36 cellular contexts compared by ENCODE assay signal in genomic region chr5:154140381-154140780, GRCh38.
"Had no signal": no experiment of that assay in that cellular context is flagged by ENCODE, and none has a peak within 500 bp of the region (broad histone marks: within the 10 kb centered on the region; RNA-seq: fewer than 3 reads in every experiment).

No MANE protein-coding gene starts in this region.

- H3K9me3 Mint-ChIP-seq: activated CD4-positive, alpha-beta memory T cell treated with anti-CD3 and anti-CD28 coated beads, Interleukin-2, amount 10 ng/mL, durations not matched to agents 7 days and 5 days; activated CD4-positive, alpha-beta T cell treated with anti-CD3 and anti-CD28 coated beads, Interleukin-2, amount 10 ng/mL, durations not matched to agents 7 days and 5 days; activated naive CD4-positive, alpha-beta T cell treated with anti-CD3 and anti-CD28 coated beads for 36 hours; activated naive CD4-positive, alpha-beta T cell treated with anti-CD3 and anti-CD28 coated beads, Interleukin-2, amount 50 U/mL, for 72 hours; activated naive CD8-positive, alpha-beta T cell treated with anti-CD3 and anti-CD28 coated beads for 36 hours; activated T-cell treated with anti-CD3 and anti-CD28 coated beads, Interleukin-2, amount 50 U/mL, for 4 hours; activated T-cell treated with anti-CD3 and anti-CD28 coated beads, Interleukin-2, amount 50 U/mL, for 72 hours; activated T-helper 1 cell treated with anti-CD3 and anti-CD28 coated beads, Interleukin-12 subunit alpha, Interleukin-12 subunit beta, Interleukin-2, Interleukin-4 antibody, amounts not matched to agents 30 ng/mL and 10 ng/mL and 1 ng/mL, durations not matched to agents 14 hours and 24 hours and 36 hours; activated T-helper 17 cell treated with anti-CD3 and anti-CD28 coated beads, Interleukin-2, amount 50 U/mL, for 72 hours; T-helper 1 cell treated with Interleukin-12 subunit alpha and Interleukin-12 subunit beta and Interleukin-4 antibody, amounts not matched to agents 30 μg/mL and 1 μg/mL, for 36 hours; T-helper 2 cell treated with Interferon-gamma antibody and Interleukin-4, amounts not matched to agents 5 μg/mL and 100 μg/mL, for 36 hours; WTC11 had no signal

- H3K36me3 ChIP-seq: adrenal gland, cardiac muscle cell, WERI-Rb-1 had no signal

- H3K27ac Mint-ChIP-seq: activated CD4-positive, alpha-beta memory T cell treated with anti-CD3 and anti-CD28 coated beads, Interleukin-2, amount 10 ng/mL, durations not matched to agents 7 days and 5 days; activated CD4-positive, alpha-beta T cell treated with anti-CD3 and anti-CD28 coated beads for 36 hours; activated CD4-positive, alpha-beta T cell treated with anti-CD3 and anti-CD28 coated beads, Interleukin-2, amount 10 ng/mL, durations not matched to agents 7 days and 5 days; activated naive CD4-positive, alpha-beta T cell treated with anti-CD3 and anti-CD28 coated beads for 36 hours; activated naive CD4-positive, alpha-beta T cell treated with anti-CD3 and anti-CD28 coated beads, Interleukin-2, amount 50 U/mL, for 72 hours; activated naive CD8-positive, alpha-beta T cell treated with anti-CD3 and anti-CD28 coated beads for 36 hours; activated T-cell treated with anti-CD3 and anti-CD28 coated beads, Interleukin-2, amount 50 U/mL, for 72 hours; activated T-helper 1 cell treated with anti-CD3 and anti-CD28 coated beads, Interleukin-12 subunit alpha, Interleukin-12 subunit beta, Interleukin-2, Interleukin-4 antibody, amounts not matched to agents 30 ng/mL and 10 ng/mL and 1 ng/mL, durations not matched to agents 14 hours and 24 hours and 36 hours; activated T-helper 17 cell treated with anti-CD3 and anti-CD28 coated beads, Interleukin-2, amount 50 U/mL, for 72 hours; T-helper 1 cell treated with Interleukin-12 subunit alpha and Interleukin-12 subunit beta and Interleukin-4 antibody, amounts not matched to agents 30 μg/mL and 1 μg/mL, for 36 hours; T-helper 2 cell treated with Interferon-gamma antibody and Interleukin-4, amounts not matched to agents 5 μg/mL and 100 μg/mL, for 36 hours; WTC11 had no signal

- H3K27ac ChIP-seq: body of pancreas, cardiac muscle cell, WERI-Rb-1 had no signal

- H3K27me3 Mint-ChIP-seq: activated naive CD8-positive, alpha-beta T cell treated with anti-CD3 and anti-CD28 coated beads for 36 hours had no signal

- H3K36me3 Mint-ChIP-seq: activated naive CD4-positive, alpha-beta T cell treated with anti-CD3 and anti-CD28 coated beads, Interleukin-2, amount 50 U/mL, for 72 hours; activated naive CD8-positive, alpha-beta T cell treated with anti-CD3 and anti-CD28 coated beads for 36 hours; WTC11 had no signal

- H3K4me3 ChIP-seq: adrenal gland, body of pancreas, cardiac muscle cell had no signal

- H3K27me3 ChIP-seq: adrenal gland, body of pancreas, cardiac muscle cell had no signal

- H3K4me3 Mint-ChIP-seq: activated CD4-positive, alpha-beta memory T cell treated with anti-CD3 and anti-CD28 coated beads, Interleukin-2, amount 10 ng/mL, durations not matched to agents 7 days and 5 days; activated CD4-positive, alpha-beta T cell treated with anti-CD3 and anti-CD28 coated beads for 36 hours; activated CD4-positive, alpha-beta T cell treated with anti-CD3 and anti-CD28 coated beads, Interleukin-2, amount 10 ng/mL, durations not matched to agents 7 days and 5 days; activated naive CD4-positive, alpha-beta T cell treated with anti-CD3 and anti-CD28 coated beads for 36 hours; activated naive CD8-positive, alpha-beta T cell treated with anti-CD3 and anti-CD28 coated beads for 36 hours; activated T-cell treated with anti-CD3 and anti-CD28 coated beads, Interleukin-2, amount 50 U/mL, for 4 hours; activated T-cell treated with anti-CD3 and anti-CD28 coated beads, Interleukin-2, amount 50 U/mL, for 72 hours; activated T-helper 1 cell treated with anti-CD3 and anti-CD28 coated beads, Interleukin-12 subunit alpha, Interleukin-12 subunit beta, Interleukin-2, Interleukin-4 antibody, amounts not matched to agents 30 ng/mL and 10 ng/mL and 1 ng/mL, durations not matched to agents 14 hours and 24 hours and 36 hours; activated T-helper 17 cell treated with anti-CD3 and anti-CD28 coated beads, Interleukin-2, amount 50 U/mL, for 72 hours; T-helper 1 cell treated with Interleukin-12 subunit alpha and Interleukin-12 subunit beta and Interleukin-4 antibody, amounts not matched to agents 30 μg/mL and 1 μg/mL, for 36 hours; T-helper 2 cell treated with Interferon-gamma antibody and Interleukin-4, amounts not matched to agents 5 μg/mL and 100 μg/mL, for 36 hours; WTC11 had no signal

- H3K4me1 ChIP-seq: body of pancreas had no signal

- DNase-seq: activated CD4-positive, alpha-beta memory T cell treated with anti-CD3 and anti-CD28 coated beads, Interleukin-2, amount 10 ng/mL, durations not matched to agents 7 days and 5 days; activated CD4-positive, alpha-beta T cell treated with anti-CD3 and anti-CD28 coated beads for 1 hour; activated CD4-positive, alpha-beta T cell treated with anti-CD3 and anti-CD28 coated beads for 36 hours; activated CD4-positive, alpha-beta T cell treated with anti-CD3 and anti-CD28 coated beads for 48 hours; activated CD4-positive, alpha-beta T cell treated with anti-CD3 and anti-CD28 coated beads, Interleukin-2, amount 10 ng/mL, durations not matched to agents 7 days and 5 days; activated CD4-positive, alpha-beta T cell treated with anti-CD3 and anti-CD28 coated beads, Interleukin-2, amount 50 U/mL, for 48 hours; activated CD4-positive, CD25-positive, alpha-beta regulatory T cell; activated CD8-positive, alpha-beta memory T cell treated with anti-CD3 and anti-CD28 coated beads, Interleukin-2, amount 50 U/mL, for 4 hours; activated effector memory CD4-positive, alpha-beta T cell treated with anti-CD3 and anti-CD28 coated beads, Interleukin-2, amount 50 U/mL, for 16 hours; activated gamma-delta T cell treated with Interleukin-2 at 50 U/mL for 16 hours; activated naive CD4-positive, alpha-beta T cell; activated naive CD4-positive, alpha-beta T cell treated with anti-CD3 and anti-CD28 coated beads for 36 hours; activated naive CD4-positive, alpha-beta T cell treated with anti-CD3 and anti-CD28 coated beads, Interleukin-2, amount 50 U/mL, for 16 hours; activated naive CD8-positive, alpha-beta T cell treated with anti-CD3 and anti-CD28 coated beads for 36 hours; activated T-cell treated with anti-CD3 and anti-CD28 coated beads for 4 hours; activated T-cell treated with anti-CD3 and anti-CD28 coated beads, Interleukin-2, amount 50 U/mL, for 1 hour; activated T-cell treated with anti-CD3 and anti-CD28 coated beads, Interleukin-2, amount 50 U/mL, for 4 hours; activated T-cell treated with anti-CD3 and anti-CD28 coated beads, Interleukin-2, amount 50 U/mL, for 72 hours; adrenal gland; amniotic stem cell; aorta; body of pancreas; central memory CD4-positive, alpha-beta T cell; SW 1271; T-helper 1 cell; T-helper 2 cell; T-helper 9 cell; WERI-Rb-1 had no signal

- H3K4me1 Mint-ChIP-seq: activated CD4-positive, alpha-beta memory T cell treated with anti-CD3 and anti-CD28 coated beads, Interleukin-2, amount 10 ng/mL, durations not matched to agents 7 days and 5 days; activated CD4-positive, alpha-beta T cell treated with anti-CD3 and anti-CD28 coated beads for 36 hours; activated CD4-positive, alpha-beta T cell treated with anti-CD3 and anti-CD28 coated beads, Interleukin-2, amount 10 ng/mL, durations not matched to agents 7 days and 5 days; activated naive CD8-positive, alpha-beta T cell treated with anti-CD3 and anti-CD28 coated beads for 36 hours; activated T-helper 17 cell treated with anti-CD3 and anti-CD28 coated beads, Interleukin-2, amount 50 U/mL, for 72 hours had no signal

- ATAC-seq: activated CD4-positive, alpha-beta T cell treated with anti-CD3 and anti-CD28 coated beads for 36 hours; activated CD4-positive, CD25-positive, alpha-beta regulatory T cell treated with anti-CD3 and anti-CD28 coated beads, Interleukin-2, amount 50 U/mL, for 24 hours; activated naive CD4-positive, alpha-beta T cell treated with anti-CD3 and anti-CD28 coated beads, Interleukin-2, amount 50 U/mL, for 72 hours; activated T-cell treated with anti-CD3 and anti-CD28 coated beads, Interleukin-2, amount 50 U/mL, for 4 hours; activated T-cell treated with anti-CD3 and anti-CD28 coated beads, Interleukin-2, amount 50 U/mL, for 72 hours; activated T-helper 17 cell treated with anti-CD3 and anti-CD28 coated beads, Interleukin-2, amount 50 U/mL, for 72 hours; body of pancreas; WTC11 had no signal

- H3K9me3 ChIP-seq: adrenal gland, body of pancreas had no signal
